In the genomic region with DNA sequence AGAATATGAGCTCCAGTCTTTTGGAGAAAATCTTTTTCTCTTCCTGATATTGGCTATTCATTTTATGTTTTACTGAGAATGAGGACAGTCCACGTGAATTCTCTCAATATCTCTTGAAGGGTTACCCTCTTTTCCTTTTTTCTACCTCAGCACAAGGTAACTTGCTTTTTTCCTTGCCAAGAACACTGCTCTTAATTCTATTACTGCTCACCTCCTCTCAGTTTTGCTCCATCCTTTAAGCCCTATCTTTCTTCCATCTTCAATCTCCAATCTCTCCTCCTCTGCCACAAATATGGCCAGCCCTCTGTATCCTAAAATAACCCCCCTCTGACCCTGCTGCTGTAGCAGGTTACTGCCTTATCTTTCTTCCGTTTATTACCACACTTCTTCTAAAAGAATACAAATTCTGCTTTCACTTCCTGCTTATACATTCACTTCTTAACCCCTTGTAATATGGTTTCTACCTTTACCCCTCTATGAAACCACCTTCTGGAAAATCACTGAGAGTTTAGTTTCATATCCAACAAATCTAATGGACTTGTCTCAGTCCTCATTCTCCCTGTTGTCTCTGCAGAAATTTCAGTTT, we compare ENCODE assay signal across 10 cellular contexts.
A peak's percentile ranks its signal among the peaks of the same experiment; 100 is the strongest.
DNase-seq lines count a peak whose midpoint lies in the region; ATAC-seq, FAIRE-seq and TF ChIP-seq lines count a peak whose summit lies in the region.
"Had no signal": no experiment of that assay in that cellular context is flagged by ENCODE, and none has a peak within 500 bp of the region (broad histone marks: within the 10 kb centered on the region; RNA-seq: fewer than 3 reads in every experiment).

No MANE protein-coding gene starts in this region.

- dilution Hi-C loops in endothelial cell of umbilical vein (cut with MboI; ENCODE audit: extremely low pct_ligation_motif_present, low sequenced_read_pairs): no loop called here

- H3K4me3 ChIP-seq in KMS-11 (IDR thresholded peaks at IDR 0.05; ENCODE audit: insufficient read depth, low read depth, low read length): no peak overlapping the region
- no peak overlapping the region for H3K4me3 ChIP-seq in endothelial cell of umbilical vein (replicated peaks in 1 of 3; ENCODE audit: insufficient read depth in 1 of 3, low read depth in 1 of 3, low read length in 3 of 3)
- H3K4me3 ChIP-seq in BE2C (ENCODE audit: low read depth, low read length): no peak overlapping the region
- H3K4me3 ChIP-seq in ovary: no peak overlapping the region
- H3K4me3 ChIP-seq: lower lobe of right lung had no signal

- H3K27me3 ChIP-seq in KMS-11 (ENCODE audit: insufficient read depth, low read depth): no peaks in the 10 kb centered on the region
- no peaks in the 10 kb centered on the region for H3K27me3 ChIP-seq in endothelial cell of umbilical vein (ENCODE audit: control insufficient read depth in 2 of 2, insufficient read depth in 2 of 2, low read length in 2 of 2)
- no peaks in the 10 kb centered on the region for H3K27me3 ChIP-seq in BE2C
- H3K27me3 ChIP-seq in ovary: no peaks in the 10 kb centered on the region

- CTCF ChIA-PET in endothelial cell of umbilical vein (lab: Charles Lee): interaction anchor here (3.4 kb wide), 1 partner anchor 287 kb away, joined by 14 read pairs; no protein-coding TSS in a partner anchor

- H3K4me1 ChIP-seq in KMS-11 (ENCODE audit: low read depth, poor library complexity, severe bottlenecking): peaks cover 57% of the 10 kb centered on the region
- H3K4me1 ChIP-seq in endothelial cell of umbilical vein (ENCODE audit: control insufficient read depth, extremely low read depth, insufficient read depth, low read length): peaks cover 51% of the 10 kb centered on the region
- 0 out of 2 replicates have a peak, but pooled peaks cover 4% of the 10 kb centered on the region for H3K4me1 ChIP-seq in BE2C
- H3K4me1 ChIP-seq in ovary (ENCODE audit: insufficient read depth): no peaks in the 10 kb centered on the region

- H3K27ac ChIP-seq in KMS-11 (no peak overlapping the region), endothelial cell of umbilical vein (ENCODE audit: insufficient read depth, low read depth, low read length) (peak overlapping the region; percentile 24), ovary (no peak overlapping the region)
- H3K27ac ChIP-seq: lower lobe of right lung had no signal

- H2AFZ ChIP-seq in KMS-11 (ENCODE audit: low read depth): no peak overlapping the region
- peak overlapping the region; percentile 85 for H2AFZ ChIP-seq in endothelial cell of umbilical vein (ENCODE audit: low read depth, low read length)

- intact Hi-C loops in endothelial cell of umbilical vein (cut with micrococcal nuclease): no loop called here
- intact Hi-C loops in ovary (cut with DNase I): no loop called here

- no peaks in the 10 kb centered on the region for H4K20me1 ChIP-seq in KMS-11 (ENCODE audit: insufficient read depth)
- no peaks in the 10 kb centered on the region for H4K20me1 ChIP-seq in endothelial cell of umbilical vein (replicated peaks; ENCODE audit: control insufficient read depth, extremely low read depth, insufficient read depth, low read length)

- H3K9me3 ChIP-seq in endothelial cell of umbilical vein (replicated peaks; ENCODE audit: control insufficient read depth, insufficient read depth, low read length) (no peaks in the 10 kb centered on the region), BE2C (no peaks in the 10 kb centered on the region), ovary (no peaks in the 10 kb centered on the region)
- H3K9me3 ChIP-seq: lower lobe of right lung had no signal

- H3K9ac ChIP-seq in KMS-11: no peak overlapping the region
- H3K9ac ChIP-seq in endothelial cell of umbilical vein (replicated peaks; ENCODE audit: extremely low read depth, insufficient read depth, low read length): no peak overlapping the region

- ATAC-seq in GM18499 (IDR thresholded peaks at IDR 0.05; ENCODE audit: insufficient read depth, unreplicated experiment) (peak; percentile 35), GM21717 (IDR thresholded peaks at IDR 0.05; ENCODE audit: unreplicated experiment) (peak; percentile 48)

- peak overlapping the region; percentile 40; the same call in 1 of the 2 replicates for H3K4me2 ChIP-seq in KMS-11
- H3K4me2 ChIP-seq in endothelial cell of umbilical vein (ENCODE audit: insufficient read depth, low read length): peak overlapping the region; percentile 58

- no peak for TF ChIP-seq EP300 in ovary (IDR thresholded peaks at IDR 0.05)

- FAIRE-seq in endothelial cell of umbilical vein (lab: Jason Lieb, UNC) (no peak), D721Med (lab: Jason Lieb, UNC) (no peak)

- TF ChIP-seq POLR2A in endothelial cell of umbilical vein (IDR thresholded peaks at IDR 0.05; ENCODE audit: low read depth, low read length) (no peak), ovary (IDR thresholded peaks at IDR 0.05) (no peak)

- H3K79me2 ChIP-seq in KMS-11 (ENCODE audit: insufficient read depth, low read depth) (no peaks in the 10 kb centered on the region), endothelial cell of umbilical vein (ENCODE audit: control insufficient read depth, insufficient read depth, low read length) (no peaks in the 10 kb centered on the region)

- H3K9me1 ChIP-seq in endothelial cell of umbilical vein (replicated peaks; ENCODE audit: control insufficient read depth, extremely low read depth, insufficient read depth, low read length): no peaks in the 10 kb centered on the region

- no peaks in the 10 kb centered on the region for H3K36me3 ChIP-seq in KMS-11 (ENCODE audit: insufficient read depth)
- no peaks in the 10 kb centered on the region for H3K36me3 ChIP-seq in endothelial cell of umbilical vein (ENCODE audit: control insufficient read depth in 2 of 2, extremely low read depth in 1 of 2, insufficient read depth in 2 of 2, low read length in 2 of 2)
- H3K36me3 ChIP-seq in BE2C: no peaks in the 10 kb centered on the region
- H3K36me3 ChIP-seq in ovary: no peaks in the 10 kb centered on the region
- H3K36me3 ChIP-seq: lower lobe of right lung had no signal

- TF ChIP-seq CTCF in KMS-11 (conservative IDR thresholded peaks at IDR 0.05; ENCODE audit: low read depth, low read length) (no peak), endothelial cell of umbilical vein (IDR thresholded peaks at IDR 0.05; ENCODE audit: extremely low read depth in 1 of 2, insufficient read depth in 1 of 2, low read depth in 1 of 2, low read length in 2 of 2) (no peak), BE2C (IDR thresholded peaks at IDR 0.05; ENCODE audit: low read depth, low read length) (no peak), D721Med (IDR thresholded peaks at IDR 0.05; ENCODE audit: insufficient read depth, missing control alignments) (no peak), ovary (IDR thresholded peaks at IDR 0.05) (no peak)

- 17 to 35% (median 27%) methylated on average over 2 of the region's 2 CpGs for WGBS in ovary, 3 donors

- POLR2A ChIA-PET in endothelial cell of umbilical vein (lab: Charles Lee): no interaction called here

- DNase-seq in endothelial cell of umbilical vein (ENCODE audit: low read depth, low spot score) (peak; percentile 29), BE2C (no peak), D721Med (ENCODE audit: insufficient read length, low spot score) (no peak), ovary (no peak)
- no peak for DNase-seq in NK-92 treated with Interleukin-12 subunit alpha and Interleukin-12 subunit beta, amount 100 ng/mL, for 24 hours (lab: John Stamatoyannopoulos, UW)
- DNase-seq: amniotic stem cell, lower lobe of right lung had no signal

- no TSS peak for BruUV-seq in endothelial cell of umbilical vein (replicated peaks; lab: Mats Ljungman, UMichigan)

TF ChIP-seq in endothelial cell of umbilical vein, 7 proteins besides CTCF, POLR2A, EP300 and RAD21:
- TF ChIP-seq GATA2 (IDR thresholded peaks at IDR 0.05; ENCODE audit: insufficient read depth, insufficient read length, low read depth, low read length): peak; percentile 62
- no peak for TF ChIP-seq EZH2 (IDR thresholded peaks at IDR 0.05; ENCODE audit: borderline replicate concordance, low read depth, low read length, severe bottlenecking)
- no peak for TF ChIP-seq MYC (IDR thresholded peaks at IDR 0.05; ENCODE audit: low read depth, low read length)
- TF ChIP-seq, protein P1, sequence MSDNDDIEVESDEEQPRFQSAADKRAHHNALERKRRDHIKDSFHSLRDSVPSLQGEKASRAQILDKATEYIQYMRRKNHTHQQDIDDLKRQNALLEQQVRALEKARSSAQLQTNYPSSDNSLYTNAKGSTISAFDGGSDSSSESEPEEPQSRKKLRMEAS (IDR thresholded peaks at IDR 0.05; ENCODE audit: insufficient read depth, insufficient read length): no peak
